In the genomic region with DNA sequence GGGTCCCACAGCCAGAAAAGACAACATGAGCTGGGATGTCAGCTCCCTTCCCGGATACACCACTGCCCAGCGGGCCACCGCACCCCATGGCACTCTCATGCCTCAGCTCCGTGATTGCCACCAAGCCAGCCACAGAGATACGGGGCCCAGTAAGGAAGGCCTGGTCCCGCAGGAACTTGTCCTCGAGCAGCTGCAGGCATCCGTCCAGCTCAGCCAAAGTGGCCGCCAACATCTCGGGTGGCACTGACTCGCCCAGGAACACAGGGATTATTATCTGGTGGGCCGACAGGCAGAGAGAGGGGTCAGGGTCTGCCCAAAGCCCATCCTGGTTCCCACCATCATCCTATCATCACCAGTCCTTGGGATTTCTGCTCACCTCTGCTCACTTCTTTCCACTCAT, we compare ENCODE assay signal across 10 cellular contexts. TPM values are rescaled to one million over a fixed set of nuclear protein-coding genes. Genes with fewer than 3 reads are reported as not detected.
"Had no signal": no experiment of that assay in that cellular context is flagged by ENCODE, and none has a peak within 500 bp of the region (broad histone marks: within the 10 kb centered on the region; RNA-seq: fewer than 3 reads in every experiment).

No MANE protein-coding gene starts in this region.

RNA-seq across cellular contexts. Expression of a gene that starts 2.6 kb away (rescaled TPM):
- total RNA-seq: OCI-LY7, PC-3, Peyer's patch, Right ventricle myocardium inferior, SK-MEL-5 had no signal

RNA-seq across cellular contexts. Expression of a gene that starts 10.6 kb away (rescaled TPM):
- total RNA-seq: PC-9 had no signal

RNA-seq across cellular contexts. Expression of a gene that starts 16.3 kb away (rescaled TPM):
- total RNA-seq: OCI-LY7, PC-9 had no signal

RNA-seq across cellular contexts. Expression of a gene that starts 27.9 kb away (rescaled TPM):
- total RNA-seq: OCI-LY7, PC-3, PC-9, Peyer's patch, Right ventricle myocardium inferior, Right ventricle myocardium superior, RPMI7951, SJCRH30, SJSA1, SK-MEL-5 had no signal
